ENCODE assay signal across 17 cellular contexts in the genomic region with DNA sequence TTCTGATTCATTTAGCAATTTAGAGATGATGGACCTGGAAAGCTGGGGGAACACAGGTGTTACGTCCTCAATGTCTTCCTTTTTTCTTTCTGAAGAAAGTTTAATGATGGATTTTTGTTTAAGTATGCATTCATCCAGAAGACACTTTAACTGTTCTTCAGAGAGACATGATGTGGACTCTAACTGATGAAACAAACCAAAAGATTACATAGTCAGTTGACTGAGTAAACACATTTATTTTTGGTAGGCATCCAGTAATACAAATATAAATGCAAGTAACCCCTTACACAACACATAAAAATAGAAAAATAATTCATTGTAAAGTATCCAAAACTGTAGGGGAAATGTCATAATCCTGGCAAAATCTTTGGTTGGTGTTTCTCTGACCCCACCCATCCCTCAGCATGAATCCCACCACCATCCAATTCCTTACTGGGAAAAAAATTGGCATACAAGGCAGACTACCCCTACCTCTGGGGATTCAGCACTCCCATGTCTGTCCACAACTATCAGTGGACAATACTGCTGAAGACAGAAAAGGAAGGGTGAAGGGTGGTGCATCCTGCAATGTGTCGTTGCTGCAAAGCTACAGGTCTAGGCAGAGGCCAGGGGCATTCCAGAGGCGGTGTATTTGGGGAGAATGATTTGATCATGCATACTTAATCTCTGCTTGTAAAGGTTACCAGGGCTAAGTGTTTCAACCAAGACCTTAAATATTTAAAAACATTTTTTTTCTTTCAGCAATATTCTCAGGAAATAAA. TPM values are rescaled to one million over a fixed set of nuclear protein-coding genes. Genes with fewer than 3 reads are reported as not detected.
DNase-seq lines count a peak whose midpoint lies in the region; ATAC-seq and TF ChIP-seq lines count a peak whose summit lies in the region.
"Had no signal": no experiment of that assay in that cellular context is flagged by ENCODE, and none has a peak within 500 bp of the region (broad histone marks: within the 10 kb centered on the region; RNA-seq: fewer than 3 reads in every experiment).

No MANE protein-coding gene starts in this region.

- 0 out of 2 replicates have a peak, but pooled peaks cover 7% of the 10 kb centered on the region for H3K9me3 ChIP-seq in OCI-LY3 (ENCODE audit: insufficient read depth, low read length)
- no peaks in the 10 kb centered on the region for H3K9me3 ChIP-seq in mammary epithelial cell (replicated peaks; ENCODE audit: insufficient read depth, low read length)

- H3K27ac Mint-ChIP-seq in activated T-helper 17 cell treated with anti-CD3 and anti-CD28 coated beads, Interleukin-2, amount 50 U/mL, for 72 hours = no peak overlapping the region

- H3K27me3 Mint-ChIP-seq in activated T-helper 17 cell treated with anti-CD3 and anti-CD28 coated beads, Interleukin-2, amount 50 U/mL, for 72 hours = no peaks in the 10 kb centered on the region
- H3K27me3 Mint-ChIP-seq: CD8-positive, alpha-beta memory T cell had no signal

- H3K9me3 Mint-ChIP-seq in activated T-helper 17 cell treated with anti-CD3 and anti-CD28 coated beads, Interleukin-2, amount 50 U/mL, for 72 hours = peaks cover 14% of the 10 kb centered on the region

- CTCF ChIA-PET in mammary epithelial cell (lab: Charles Lee; ENCODE audit: low non-redundant PET) = no interaction called here

- no TSS peak for BruUV-seq in mammary epithelial cell (replicated peaks; lab: Mats Ljungman, UMichigan)

- H3K4me1 ChIP-seq in OCI-LY3 (ENCODE audit: low read length) (peaks cover 68% of the 10 kb centered on the region), mammary epithelial cell (ENCODE audit: insufficient read depth, low read length) (peaks cover 34% of the 10 kb centered on the region), foreskin keratinocyte (peaks cover 35% of the 10 kb centered on the region)

- WGBS in mammary epithelial cell (ENCODE audit: low coverage, missing lambda C conversion rate) = 33% methylated on average over 3 of the region's 3 CpGs

- H3K4me3 Mint-ChIP-seq in activated T-helper 17 cell treated with anti-CD3 and anti-CD28 coated beads, Interleukin-2, amount 50 U/mL, for 72 hours = no peak overlapping the region
- H3K4me3 Mint-ChIP-seq: CD8-positive, alpha-beta memory T cell had no signal

- H3K27me3 ChIP-seq in OCI-LY3 (ENCODE audit: low read depth, low read length) (no peaks in the 10 kb centered on the region), mammary epithelial cell (ENCODE audit: insufficient read depth, low read length) (no peaks in the 10 kb centered on the region), foreskin keratinocyte (no peaks in the 10 kb centered on the region)

- intact Hi-C loops in mammary epithelial cell (cut with micrococcal nuclease) = no loop called here

- no peaks in the 10 kb centered on the region for H4K20me1 ChIP-seq in OCI-LY3 (ENCODE audit: insufficient read depth, low read length)
- H4K20me1 ChIP-seq in mammary epithelial cell (ENCODE audit: insufficient read depth, low read length) = no peaks in the 10 kb centered on the region

- no peak for TF ChIP-seq CTCF in AG10803 (conservative IDR thresholded peaks at IDR 0.05; ENCODE audit: low read length)
- no peak for TF ChIP-seq CTCF in OCI-LY3 (IDR thresholded peaks at IDR 0.05; ENCODE audit: low read depth, low read length)
- no peak for TF ChIP-seq CTCF in mammary epithelial cell (conservative IDR thresholded peaks at IDR 0.05 in 1 of 2, IDR thresholded peaks at IDR 0.05 in 1 of 2; ENCODE audit: extremely low read depth in 1 of 2, insufficient read depth in 1 of 2, low read depth in 1 of 2, low read length in 2 of 2)
- TF ChIP-seq CTCF in foreskin keratinocyte (conservative IDR thresholded peaks at IDR 0.05) = no peak

- peak; percentile 55 for DNase-seq in AG10803 (ENCODE audit: low read depth)
- peak; percentile 80 for DNase-seq in mammary epithelial cell
- peak; percentile 44 to 72 for DNase-seq in foreskin keratinocyte
- DNase-seq in NCI-H2029 treated with DMSO at 0.1 percent for 48 hours (lab: John Stamatoyannopoulos, UW) = no peak
- no peak for DNase-seq in NCI-H226
- DNase-seq: CD8-positive, alpha-beta memory T cell; DMS79; HCEC 1CT; KBM-7; NCI-H1436; NCI-H2029; NCI-H2171 treated with DMSO at 0.1 percent for 48 hours; NCI-H748 treated with DMSO at 0.1 percent for 48 hours; SK-N-SH had no signal

- peak; percentile 40 for ATAC-seq in foreskin keratinocyte
- ATAC-seq in activated T-helper 17 cell treated with anti-CD3 and anti-CD28 coated beads, Interleukin-2, amount 50 U/mL, for 72 hours (replicated peaks) = no peak
- ATAC-seq: Right ventricle myocardium inferior had no signal

- H3K27ac ChIP-seq in OCI-LY3 (ENCODE audit: low read length) = peak overlapping the region; percentile 87
- H3K27ac ChIP-seq in mammary epithelial cell (ENCODE audit: insufficient read depth, low read depth, low read length) = peak overlapping the region; percentile 95
- H3K27ac ChIP-seq in foreskin keratinocyte = peak overlapping the region; percentile 35

- H3K9ac ChIP-seq in OCI-LY3 (ENCODE audit: low read length) (peak overlapping the region; percentile 44), mammary epithelial cell (ENCODE audit: insufficient read depth, low read length) (peak overlapping the region; percentile 67)
- H3K9ac ChIP-seq: SK-N-SH had no signal

- in situ Hi-C loops in mammary epithelial cell (cut with MboI; ENCODE audit: low sequenced_read_pairs in 2 of 2) = no loop called here

- H3K4me3 ChIP-seq in AG10803 (ENCODE audit: low read length) (no peak overlapping the region), OCI-LY3 (ENCODE audit: low read length) (peak overlapping the region; percentile 26), mammary epithelial cell (replicated peaks in 1 of 3; ENCODE audit: insufficient read depth in 1 of 3, low read depth in 2 of 3, low read length in 3 of 3) (peak overlapping the region in 1 of 3 experiments; percentile 18)

- H3K36me3 ChIP-seq in OCI-LY3 (replicated peaks; ENCODE audit: low read depth, low read length) (peaks cover 36% of the 10 kb centered on the region), mammary epithelial cell (ENCODE audit: insufficient read depth, low read length) (no peaks in the 10 kb centered on the region)

- H3K36me3 Mint-ChIP-seq in activated T-helper 17 cell treated with anti-CD3 and anti-CD28 coated beads, Interleukin-2, amount 50 U/mL, for 72 hours (ENCODE audit: low read depth) = no peaks in the 10 kb centered on the region

- H3K4me1 Mint-ChIP-seq in activated T-helper 17 cell treated with anti-CD3 and anti-CD28 coated beads, Interleukin-2, amount 50 U/mL, for 72 hours = peaks cover 19% of the 10 kb centered on the region

- H3K4me2 ChIP-seq in OCI-LY3 (ENCODE audit: low read length) (peak overlapping the region; percentile 69), mammary epithelial cell (ENCODE audit: insufficient read depth, low read depth, low read length) (peak overlapping the region; percentile 81)
- H3K4me2 ChIP-seq: SK-N-SH had no signal

- H2AFZ ChIP-seq in OCI-LY3 (ENCODE audit: low read depth, low read length) = peak overlapping the region; percentile 44
- H2AFZ ChIP-seq in mammary epithelial cell (ENCODE audit: low read depth, low read length) = peak overlapping the region; percentile 34

- dilution Hi-C loops in mammary epithelial cell (cut with HindIII; ENCODE audit: low sequenced_read_pairs) = loop anchor here (5.0 to 25.0 kb wide), 2 partner anchors 49 to 144 kb away; no protein-coding TSS in a partner anchor

- H3K79me2 ChIP-seq in OCI-LY3 (ENCODE audit: low read length) (no peaks in the 10 kb centered on the region), mammary epithelial cell (ENCODE audit: insufficient read depth, low read length) (peaks cover 4% of the 10 kb centered on the region)

RNA-seq across cellular contexts. Expression of gene THBS1, which starts 37.4 kb away (rescaled TPM):
- total RNA-seq in mammary epithelial cell (over 10,000 TPM in 1 of 2 donors, 1,000 to 10,000 TPM in 1; 3,517 to 11,760 TPM), foreskin keratinocyte (2,996 and 3,493 TPM in 2 replicates)
- polyA plus RNA-seq in mammary epithelial cell (909 TPM), foreskin keratinocyte (253 and 366 TPM in 2 replicates)
- polyA minus RNA-seq in mammary epithelial cell = 7,367 TPM
- total RNA-seq in activated T-helper 17 cell treated with anti-CD3 and anti-CD28 coated beads, Interleukin-2, amount 50 U/mL, for 72 hours = 1 to 10 TPM in 1 of 2 donors, under 1 TPM in 1; 0.66 to 3.5 TPM

Comparison
In these comparisons a context has a peak if more than half of its experiments do, and no peak if none do; other contexts are left out.
1. DNase-seq: peak in AG10803 (single experiment), mammary epithelial cell (single experiment) and foreskin keratinocyte (2 of 2); none in NCI-H2029 treated with DMSO at 0.1 percent for 48 hours (single experiment) and NCI-H226 (single experiment).
2. H3K27ac ChIP-seq: peak in every context shown above with its lines; median percentile 95 in mammary epithelial cell; 87 in OCI-LY3; 35 in foreskin keratinocyte.
3. RNA of gene THBS1, which starts 37.4 kb away (total RNA-seq): 3,517 to 11,760 TPM in mammary epithelial cell and 2,996 to 3,493 TPM in foreskin keratinocyte; 0.66 to 3.5 TPM in activated T-helper 17 cell treated with anti-CD3 and anti-CD28 coated beads, Interleukin-2, amount 50 U/mL, for 72 hours; every median in the first group is over 100 times any median in the second.